In the genomic region with DNA sequence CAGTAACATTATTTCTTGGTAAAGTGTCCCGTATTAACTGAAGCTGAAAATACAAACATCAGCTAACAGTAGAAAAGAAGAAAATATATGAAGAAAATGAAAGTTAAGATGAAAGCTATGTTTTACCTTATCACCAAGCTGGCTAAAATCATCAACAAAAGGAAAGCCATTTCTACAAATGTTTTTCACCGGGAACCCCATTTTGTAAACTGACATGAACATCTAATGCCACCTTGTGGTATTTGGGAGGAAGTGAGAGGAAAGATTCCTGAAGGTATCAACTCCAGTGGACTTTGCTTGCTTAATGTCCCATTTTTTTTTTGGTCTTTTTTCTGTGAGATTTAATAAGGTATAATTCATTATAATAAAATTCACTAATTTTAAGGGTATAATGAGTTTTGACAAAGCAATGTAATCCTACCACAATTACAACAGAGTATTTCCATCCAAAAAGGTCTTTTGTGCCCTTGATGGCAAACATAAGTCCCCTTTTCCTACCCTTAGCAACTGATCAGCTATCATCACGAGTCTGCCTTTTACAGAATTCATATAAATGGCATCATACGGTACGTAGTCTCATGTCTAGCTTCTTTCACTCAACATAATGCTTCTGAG, we compare ENCODE assay signal across 8 cellular contexts. TPM values are rescaled to one million over a fixed set of nuclear protein-coding genes. Genes with fewer than 3 reads are reported as not detected.
DNase-seq lines count a peak whose midpoint lies in the region; ATAC-seq, FAIRE-seq and TF ChIP-seq lines count a peak whose summit lies in the region.

No MANE protein-coding gene starts in this region.

- ATAC-seq in GM21619 (IDR thresholded peaks at IDR 0.05; ENCODE audit: unreplicated experiment) = no peak
- no peak for ATAC-seq in HG02759 (IDR thresholded peaks at IDR 0.05; ENCODE audit: unreplicated experiment)

- 47% methylated on average over 5 of the region's 5 CpGs for WGBS in prostate gland

- no peak overlapping the region for H3K4me3 Mint-ChIP-seq in activated naive CD4-positive, alpha-beta T cell treated with anti-CD3 and anti-CD28 coated beads, Interleukin-2, amount 50 U/mL, for 24 hours
- no peak overlapping the region for H3K4me3 Mint-ChIP-seq in T-helper 2 cell treated with Interferon-gamma antibody and Interleukin-4, amounts not matched to agents 5 μg/mL and 100 μg/mL, for 36 hours

- H3K9me3 Mint-ChIP-seq in activated naive CD4-positive, alpha-beta T cell treated with anti-CD3 and anti-CD28 coated beads, Interleukin-2, amount 50 U/mL, for 24 hours = no peaks in the 10 kb centered on the region
- H3K9me3 Mint-ChIP-seq in T-helper 2 cell treated with Interferon-gamma antibody and Interleukin-4, amounts not matched to agents 5 μg/mL and 100 μg/mL, for 36 hours = no peaks in the 10 kb centered on the region

- FAIRE-seq in frontal cortex (lab: Jason Lieb, UNC) = peak; percentile 93

- no peak for DNase-seq in activated naive CD4-positive, alpha-beta T cell treated with anti-CD3 and anti-CD28 coated beads, Interleukin-2, amount 50 U/mL, for 16 hours
- peak; percentile 64 for DNase-seq in NB4 (ENCODE audit: low read depth)
- DNase-seq in T-helper 2 cell treated with Interferon-gamma antibody and Interleukin-4, amounts not matched to agents 5 μg/mL and 100 μg/mL, for 36 hours (ENCODE audit: low spot score) = no peak
- peak in 1 of 2 donors; percentile 47 for DNase-seq in frontal cortex (ENCODE audit: low spot score in 2 of 2)
- no peak for DNase-seq in prostate gland (ENCODE audit: low spot score)

- no peak overlapping the region for H3K27ac ChIP-seq in prostate gland

- peaks cover 0 to 3% of the 10 kb centered on the region in 2 donors for H3K36me3 ChIP-seq in prostate gland

- TF ChIP-seq POLR2A in NB4 (IDR thresholded peaks at IDR 0.05; ENCODE audit: extremely low read depth, insufficient read length) (no peak), prostate gland (IDR thresholded peaks at IDR 0.05) (no peak)

- peak overlapping the region; percentile 35 for H3K27ac Mint-ChIP-seq in activated naive CD4-positive, alpha-beta T cell treated with anti-CD3 and anti-CD28 coated beads, Interleukin-2, amount 50 U/mL, for 24 hours
- H3K27ac Mint-ChIP-seq in T-helper 2 cell treated with Interferon-gamma antibody and Interleukin-4, amounts not matched to agents 5 μg/mL and 100 μg/mL, for 36 hours = peak overlapping the region; percentile 52

- peak; percentile 64 for TF ChIP-seq CTCF in NB4 (IDR thresholded peaks at IDR 0.05; ENCODE audit: low read depth, low read length)
- peak; percentile 42 to 86 (median 78) for TF ChIP-seq CTCF in prostate gland (IDR thresholded peaks at IDR 0.05)

- H3K4me1 ChIP-seq in prostate gland (replicated peaks) = no peaks in the 10 kb centered on the region

- H3K4me1 Mint-ChIP-seq in activated naive CD4-positive, alpha-beta T cell treated with anti-CD3 and anti-CD28 coated beads, Interleukin-2, amount 50 U/mL, for 24 hours = peaks cover 28% of the 10 kb centered on the region
- peaks cover 10% of the 10 kb centered on the region for H3K4me1 Mint-ChIP-seq in T-helper 2 cell treated with Interferon-gamma antibody and Interleukin-4, amounts not matched to agents 5 μg/mL and 100 μg/mL, for 36 hours (ENCODE audit: low read depth)

- intact Hi-C loops in prostate gland (cut with DNase I) = loop anchor here (2.0 kb wide), 1 partner anchor 95 kb away; no protein-coding TSS in a partner anchor

- H3K27me3 ChIP-seq in prostate gland (replicated peaks; ENCODE audit: insufficient read depth) = no peaks in the 10 kb centered on the region

- H3K9me3 ChIP-seq in prostate gland = no peaks in the 10 kb centered on the region

- H3K4me3 ChIP-seq in NB4 (ENCODE audit: low read depth, low read length) = no peak overlapping the region
- no peak overlapping the region for H3K4me3 ChIP-seq in prostate gland

- no peaks in the 10 kb centered on the region for H3K27me3 Mint-ChIP-seq in activated naive CD4-positive, alpha-beta T cell treated with anti-CD3 and anti-CD28 coated beads, Interleukin-2, amount 50 U/mL, for 24 hours
- H3K27me3 Mint-ChIP-seq in T-helper 2 cell treated with Interferon-gamma antibody and Interleukin-4, amounts not matched to agents 5 μg/mL and 100 μg/mL, for 36 hours (ENCODE audit: low read depth) = no peaks in the 10 kb centered on the region

- peaks cover 6% of the 10 kb centered on the region for H3K36me3 Mint-ChIP-seq in activated naive CD4-positive, alpha-beta T cell treated with anti-CD3 and anti-CD28 coated beads, Interleukin-2, amount 50 U/mL, for 24 hours
- peaks cover 33% of the 10 kb centered on the region for H3K36me3 Mint-ChIP-seq in T-helper 2 cell treated with Interferon-gamma antibody and Interleukin-4, amounts not matched to agents 5 μg/mL and 100 μg/mL, for 36 hours (ENCODE audit: low read depth)

RNA-seq across cellular contexts. Expression of a gene that starts 7.7 kb away (rescaled TPM):
- total RNA-seq in frontal cortex = 89.3 TPM
- total RNA-seq in prostate gland = 100 to 1,000 TPM in 1 of 2 donors, 10 to 100 TPM in 1; 93.0 to 113 TPM

RNA-seq across cellular contexts. Expression of a gene that starts 34.4 kb away (rescaled TPM):
- total RNA-seq in frontal cortex (73.4 TPM), prostate gland (10 to 100 TPM; 45.4 to 47.9 TPM)
